Comparison of ENCODE assay signal across 19 cellular contexts in the genomic region with DNA sequence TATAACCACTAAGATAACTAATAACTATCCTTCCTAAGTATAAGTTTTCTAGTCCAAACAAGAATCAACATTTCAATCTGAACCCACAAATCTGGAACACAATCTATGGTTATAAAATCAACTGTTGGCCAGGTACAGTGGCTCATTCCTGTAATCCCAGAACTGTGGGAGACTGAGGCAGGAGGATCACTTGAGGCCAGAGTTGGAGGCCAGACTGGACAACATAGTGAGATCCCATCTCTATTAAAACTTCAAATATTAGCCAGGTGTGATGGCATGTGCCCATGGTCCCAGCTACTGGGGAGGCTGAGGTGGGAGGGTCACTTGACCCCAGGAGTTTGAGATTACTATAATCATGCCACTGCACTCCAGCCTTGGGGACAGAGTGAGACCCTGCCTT. TPM values are rescaled to one million over a fixed set of nuclear protein-coding genes. Genes with fewer than 3 reads are reported as not detected.
A peak's percentile ranks its signal among the peaks of the same experiment; 100 is the strongest.
DNase-seq lines count a peak whose midpoint lies in the region; ATAC-seq, FAIRE-seq and TF ChIP-seq lines count a peak whose summit lies in the region.
"Had no signal": no experiment of that assay in that cellular context is flagged by ENCODE, and none has a peak within 500 bp of the region (broad histone marks: within the 10 kb centered on the region; RNA-seq: fewer than 3 reads in every experiment).

No MANE protein-coding gene starts in this region.

- H3K4me1 ChIP-seq in astrocyte (ENCODE audit: insufficient read depth, low read length): no peaks in the 10 kb centered on the region

- peaks cover 21% of the 10 kb centered on the region for H4K20me1 ChIP-seq in astrocyte (ENCODE audit: insufficient read depth, low read length)

- H3K9me3 Mint-ChIP-seq in activated T-cell treated with anti-CD3 and anti-CD28 coated beads, Interleukin-2, amount 50 U/mL, for 72 hours: no peaks in the 10 kb centered on the region
- no peaks in the 10 kb centered on the region for H3K9me3 Mint-ChIP-seq in activated T-cell treated with anti-CD3 and anti-CD28 coated beads, Interleukin-2, amount 50 U/mL, for 4 hours
- H3K9me3 Mint-ChIP-seq in astrocyte (ENCODE audit: unreplicated experiment): no peaks in the 10 kb centered on the region
- no peaks in the 10 kb centered on the region for H3K9me3 Mint-ChIP-seq in osteocyte (ENCODE audit: unreplicated experiment)
- H3K9me3 Mint-ChIP-seq: CD4-positive, alpha-beta memory T cell had no signal

- DNase-seq in activated T-cell treated with anti-CD3 and anti-CD28 coated beads, Interleukin-2, amount 50 U/mL, for 72 hours: no peak
- DNase-seq in activated T-cell treated with anti-CD3 and anti-CD28 coated beads, Interleukin-2, amount 50 U/mL, for 4 hours: no peak
- no peak for DNase-seq in T-helper 17 cell
- no peak for DNase-seq in astrocyte (ENCODE audit: low read depth)
- no peak for DNase-seq in KG1 (lab: John Stamatoyannopoulos, UW)
- DNase-seq in D341Med (ENCODE audit: low spot score): no peak
- no peak for DNase-seq in osteocyte (ENCODE audit: extremely low spot score, unreplicated experiment)
- DNase-seq: 8988T; C1 segment of cervical spinal cord; Calu3; CD4-positive, alpha-beta memory T cell; COR-L47; DMS153; DND-41; H7; HCEC 1CT had no signal

- no peak overlapping the region for H3K27ac ChIP-seq in astrocyte (ENCODE audit: low read depth, low read length)

- no peak overlapping the region for H3K4me3 Mint-ChIP-seq in activated T-cell treated with anti-CD3 and anti-CD28 coated beads, Interleukin-2, amount 50 U/mL, for 72 hours
- H3K4me3 Mint-ChIP-seq in activated T-cell treated with anti-CD3 and anti-CD28 coated beads, Interleukin-2, amount 50 U/mL, for 4 hours: no peak overlapping the region
- H3K4me3 Mint-ChIP-seq in T-helper 17 cell (no peak overlapping the region), astrocyte (ENCODE audit: unreplicated experiment) (no peak overlapping the region), osteocyte (ENCODE audit: unreplicated experiment) (no peak overlapping the region)
- H3K4me3 Mint-ChIP-seq: CD4-positive, alpha-beta memory T cell had no signal

- H2AFZ ChIP-seq in astrocyte (ENCODE audit: low read depth, low read length): no peak overlapping the region

- H3K9ac ChIP-seq in astrocyte (ENCODE audit: low read length): no peak overlapping the region

- no peak for TF ChIP-seq CTCF in astrocyte (IDR thresholded peaks at IDR 0.05; ENCODE audit: insufficient read depth, low read depth, low read length)
- TF ChIP-seq CTCF in osteocyte (IDR thresholded peaks at IDR 0.05): no peak

- FAIRE-seq in astrocyte (lab: Jason Lieb, UNC): peak; percentile 52
- FAIRE-seq: G401.6, GM12892, H1 had no signal

- H3K27me3 Mint-ChIP-seq in activated T-cell treated with anti-CD3 and anti-CD28 coated beads, Interleukin-2, amount 50 U/mL, for 72 hours (ENCODE audit: low read depth): no peaks in the 10 kb centered on the region
- H3K27me3 Mint-ChIP-seq in activated T-cell treated with anti-CD3 and anti-CD28 coated beads, Interleukin-2, amount 50 U/mL, for 4 hours (ENCODE audit: low read depth): no peaks in the 10 kb centered on the region
- no peaks in the 10 kb centered on the region for H3K27me3 Mint-ChIP-seq in T-helper 17 cell
- no peaks in the 10 kb centered on the region for H3K27me3 Mint-ChIP-seq in astrocyte (ENCODE audit: low read depth, unreplicated experiment)
- H3K27me3 Mint-ChIP-seq in osteocyte (ENCODE audit: unreplicated experiment): no peaks in the 10 kb centered on the region
- H3K27me3 Mint-ChIP-seq: CD4-positive, alpha-beta memory T cell had no signal

- H3K9me3 ChIP-seq in T-helper 17 cell (ENCODE audit: control insufficient read depth, low read length, poor library complexity, severe bottlenecking): peaks cover 2% of the 10 kb centered on the region
- no peaks in the 10 kb centered on the region for H3K9me3 ChIP-seq in astrocyte (ENCODE audit: insufficient read depth, low read depth, low read length)

- peaks cover 6% of the 10 kb centered on the region for H3K4me1 Mint-ChIP-seq in activated T-cell treated with anti-CD3 and anti-CD28 coated beads, Interleukin-2, amount 50 U/mL, for 72 hours (ENCODE audit: low read depth)
- H3K4me1 Mint-ChIP-seq in activated T-cell treated with anti-CD3 and anti-CD28 coated beads, Interleukin-2, amount 50 U/mL, for 4 hours (ENCODE audit: low read depth): peaks cover 8% of the 10 kb centered on the region
- H3K4me1 Mint-ChIP-seq in T-helper 17 cell (peaks cover 14% of the 10 kb centered on the region), astrocyte (ENCODE audit: low read depth, unreplicated experiment) (no peaks in the 10 kb centered on the region), osteocyte (ENCODE audit: unreplicated experiment) (peaks cover 1% of the 10 kb centered on the region)

- ATAC-seq in activated T-cell treated with anti-CD3 and anti-CD28 coated beads, Interleukin-2, amount 50 U/mL, for 72 hours (replicated peaks in 1 of 2): no peak
- ATAC-seq in activated T-cell treated with anti-CD3 and anti-CD28 coated beads, Interleukin-2, amount 50 U/mL, for 4 hours: no peak
- no peak for ATAC-seq in T-helper 17 cell

- no peaks in the 10 kb centered on the region for H3K79me2 ChIP-seq in astrocyte (ENCODE audit: insufficient read depth, low read length)

- no peaks in the 10 kb centered on the region for H3K27me3 ChIP-seq in astrocyte (ENCODE audit: insufficient read depth, low read length)

- peak overlapping the region; percentile 51 for H3K27ac Mint-ChIP-seq in activated T-cell treated with anti-CD3 and anti-CD28 coated beads, Interleukin-2, amount 50 U/mL, for 72 hours
- peak overlapping the region; percentile 51 for H3K27ac Mint-ChIP-seq in T-helper 17 cell
- H3K27ac Mint-ChIP-seq in astrocyte (ENCODE audit: unreplicated experiment): no peak overlapping the region
- no peak overlapping the region for H3K27ac Mint-ChIP-seq in osteocyte (ENCODE audit: unreplicated experiment)
- H3K27ac Mint-ChIP-seq: CD4-positive, alpha-beta memory T cell had no signal

- H3K4me2 ChIP-seq in astrocyte (ENCODE audit: low read length): no peak overlapping the region

- peaks cover 52% of the 10 kb centered on the region for H3K36me3 ChIP-seq in astrocyte (ENCODE audit: insufficient read depth, low read length)

- H3K36me3 Mint-ChIP-seq in activated T-cell treated with anti-CD3 and anti-CD28 coated beads, Interleukin-2, amount 50 U/mL, for 72 hours (ENCODE audit: insufficient read depth in 2 of 2): peaks cover 13 to 33% of the 10 kb centered on the region in 2 donors
- peaks cover 40% of the 10 kb centered on the region for H3K36me3 Mint-ChIP-seq in activated T-cell treated with anti-CD3 and anti-CD28 coated beads, Interleukin-2, amount 50 U/mL, for 4 hours (ENCODE audit: insufficient read depth)
- H3K36me3 Mint-ChIP-seq in T-helper 17 cell (ENCODE audit: low read depth): peaks cover 22% of the 10 kb centered on the region
- peaks cover 13% of the 10 kb centered on the region for H3K36me3 Mint-ChIP-seq in astrocyte (ENCODE audit: low read depth, unreplicated experiment)
- H3K36me3 Mint-ChIP-seq in osteocyte (ENCODE audit: unreplicated experiment): peaks cover 50% of the 10 kb centered on the region

- H3K4me3 ChIP-seq in astrocyte (ENCODE audit: insufficient read depth, low read depth, low read length): no peak overlapping the region

RNA-seq across cellular contexts. Expression of gene MRPS5, which starts 11.2 kb away (rescaled TPM):
- total RNA-seq in activated T-cell treated with anti-CD3 and anti-CD28 coated beads, Interleukin-2, amount 50 U/mL, for 72 hours: 10 to 100 TPM; 65.4 to 82.0 TPM
- total RNA-seq in activated T-cell treated with anti-CD3 and anti-CD28 coated beads, Interleukin-2, amount 50 U/mL, for 4 hours: 10 to 100 TPM; 67.4 to 71.8 (median 70.2) TPM
- total RNA-seq in T-helper 17 cell: 10 to 100 TPM; 30.1 TPM
- 52.7 and 57.4 TPM in 2 replicates for total RNA-seq in astrocyte
- total RNA-seq in osteocyte: 43.3 and 44.8 TPM in 2 replicates

RNA-seq across cellular contexts. Expression of gene ZNF514, which starts 49.3 kb away (rescaled TPM):
- 10 to 100 TPM; 12.3 to 15.3 TPM for total RNA-seq in activated T-cell treated with anti-CD3 and anti-CD28 coated beads, Interleukin-2, amount 50 U/mL, for 72 hours
- 1 to 10 TPM; 4.9 to 6.7 (median 5.7) TPM for total RNA-seq in activated T-cell treated with anti-CD3 and anti-CD28 coated beads, Interleukin-2, amount 50 U/mL, for 4 hours
- total RNA-seq in T-helper 17 cell (10 to 100 TPM in 1 of 2 donors, 1 to 10 TPM in 1; 9.4 to 12.0 TPM), astrocyte (7.9 and 8.1 TPM in 2 replicates), osteocyte (14.3 and 19.0 TPM in 2 replicates)

RNA-seq across cellular contexts. Expression of gene ZNF2, which starts 55.2 kb away (rescaled TPM):
- 1 to 10 TPM; 3.0 to 4.7 TPM for total RNA-seq in activated T-cell treated with anti-CD3 and anti-CD28 coated beads, Interleukin-2, amount 50 U/mL, for 72 hours
- total RNA-seq in activated T-cell treated with anti-CD3 and anti-CD28 coated beads, Interleukin-2, amount 50 U/mL, for 4 hours: 1 to 10 TPM; 2.0 to 3.2 (median 2.1) TPM
- total RNA-seq in T-helper 17 cell: 1 to 10 TPM in 1 of 2 donors, under 1 TPM in 1; 0.57 to 2.4 TPM
- total RNA-seq in astrocyte: 4.1 and 5.5 TPM in 2 replicates
- 5.5 and 5.8 TPM in 2 replicates for total RNA-seq in osteocyte

Comparison
In these comparisons a context has a peak if more than half of its experiments do, and no peak if none do; other contexts are left out.
1. H3K27ac Mint-ChIP-seq: peak in activated T-cell treated with anti-CD3 and anti-CD28 coated beads, Interleukin-2, amount 50 U/mL, for 72 hours (single experiment) and T-helper 17 cell (single experiment); none in astrocyte (single experiment) and osteocyte (single experiment).